In genomic region chr2:148103946-148104345, GRCh38 we compare ENCODE assay signal across 26 cellular contexts.
"Had no signal": no experiment of that assay in that cellular context is flagged by ENCODE, and none has a peak within 500 bp of the region (broad histone marks: within the 10 kb centered on the region; RNA-seq: fewer than 3 reads in every experiment).

No MANE protein-coding gene starts in this region.

- H3K27ac Mint-ChIP-seq: endodermal cell; memory B cell; stimulated activated effector memory CD8-positive, alpha-beta T cell treated with anti-CD3 and anti-CD28 coated beads, Interleukin-12 subunit alpha, Interleukin-12 subunit beta, amount 100 ng/mL, for 72 hours; type B pancreatic cell had no signal

- H3K9me3 ChIP-seq: left ventricle myocardium inferior, lower lobe of right lung, right atrium auricular region, suprapubic skin, thyroid gland, vagina had no signal

- H3K36me3 Mint-ChIP-seq: natural killer cell; stimulated activated effector memory CD8-positive, alpha-beta T cell treated with anti-CD3 and anti-CD28 coated beads, Interleukin-12 subunit alpha, Interleukin-12 subunit beta, amount 100 ng/mL, for 72 hours had no signal

- H3K36me3 ChIP-seq: left ventricle myocardium inferior, lower lobe of right lung, right atrium auricular region, suprapubic skin, thyroid gland, vagina had no signal

- H3K4me3 Mint-ChIP-seq: endodermal cell; memory B cell; mesothelial cell of epicardium; natural killer cell; neural crest cell; stimulated activated effector memory CD8-positive, alpha-beta T cell treated with anti-CD3 and anti-CD28 coated beads, Interleukin-12 subunit alpha, Interleukin-12 subunit beta, amount 100 ng/mL, for 72 hours; type B pancreatic cell had no signal

- ATAC-seq: foreskin keratinocyte; left cardiac atrium; lower lobe of right lung; natural killer cell; stimulated activated effector memory CD8-positive, alpha-beta T cell treated with anti-CD3 and anti-CD28 coated beads, Interleukin-12 subunit alpha, Interleukin-12 subunit beta, amount 100 ng/mL, for 72 hours; stimulated activated naive CD8-positive, alpha-beta T cell treated with anti-CD3 and anti-CD28 coated beads, Interleukin-15, Interleukin-2, amounts not matched to agents 100 U/mL and 50 U/mL, for 24 hours had no signal

- FAIRE-seq: endothelial cell of umbilical vein, small intestine had no signal

- H3K27ac ChIP-seq: foreskin keratinocyte, hepatocyte, left ventricle myocardium inferior, lower lobe of right lung, right atrium auricular region, suprapubic skin, thyroid gland, vagina had no signal

- H3K27me3 ChIP-seq: foreskin keratinocyte, hepatocyte, right atrium auricular region, suprapubic skin, thyroid gland, vagina had no signal

- H3K9me3 Mint-ChIP-seq: endodermal cell; natural killer cell; stimulated activated effector memory CD8-positive, alpha-beta T cell treated with anti-CD3 and anti-CD28 coated beads, Interleukin-12 subunit alpha, Interleukin-12 subunit beta, amount 100 ng/mL, for 72 hours; type B pancreatic cell had no signal

- DNase-seq: effector CD4-positive, alpha-beta T cell; endodermal cell; erythroblast; foreskin keratinocyte; head of caudate nucleus; kidney; left cardiac atrium; left ventricle myocardium inferior; lower lobe of right lung; natural killer cell; small intestine; stimulated activated CD4-positive, alpha-beta T cell treated with anti-CD3 and anti-CD28 coated beads, Interleukin-12 subunit alpha, Interleukin-12 subunit beta, amount 100 ng/mL, for 4 hours; stimulated activated CD4-positive, alpha-beta T cell treated with anti-CD3 and anti-CD28 coated beads, Interleukin-4, amount 100 ng/mL, for 1 hour; stimulated activated CD8-positive, alpha-beta memory T cell treated with anti-CD3 and anti-CD28 coated beads, Interleukin-4, amount 100 ng/mL, for 48 hours; stimulated activated naive CD8-positive, alpha-beta T cell treated with anti-CD3 and anti-CD28 coated beads, Interleukin-15, Interleukin-2, amounts not matched to agents 100 U/mL and 50 U/mL, for 24 hours; thyroid gland had no signal

- H3K4me3 ChIP-seq: hepatocyte, left ventricle myocardium inferior, lower lobe of right lung, right atrium auricular region, suprapubic skin, thyroid gland, vagina had no signal

- H3K4me1 ChIP-seq: foreskin keratinocyte, lower lobe of right lung, right atrium auricular region, suprapubic skin, thyroid gland, vagina had no signal

- H3K4me1 Mint-ChIP-seq: neural crest cell; stimulated activated effector memory CD8-positive, alpha-beta T cell treated with anti-CD3 and anti-CD28 coated beads, Interleukin-12 subunit alpha, Interleukin-12 subunit beta, amount 100 ng/mL, for 72 hours had no signal

- H3K27me3 Mint-ChIP-seq: memory B cell, type B pancreatic cell had no signal
